Comparison of ENCODE assay signal across 1 cellular context in the genomic region with DNA sequence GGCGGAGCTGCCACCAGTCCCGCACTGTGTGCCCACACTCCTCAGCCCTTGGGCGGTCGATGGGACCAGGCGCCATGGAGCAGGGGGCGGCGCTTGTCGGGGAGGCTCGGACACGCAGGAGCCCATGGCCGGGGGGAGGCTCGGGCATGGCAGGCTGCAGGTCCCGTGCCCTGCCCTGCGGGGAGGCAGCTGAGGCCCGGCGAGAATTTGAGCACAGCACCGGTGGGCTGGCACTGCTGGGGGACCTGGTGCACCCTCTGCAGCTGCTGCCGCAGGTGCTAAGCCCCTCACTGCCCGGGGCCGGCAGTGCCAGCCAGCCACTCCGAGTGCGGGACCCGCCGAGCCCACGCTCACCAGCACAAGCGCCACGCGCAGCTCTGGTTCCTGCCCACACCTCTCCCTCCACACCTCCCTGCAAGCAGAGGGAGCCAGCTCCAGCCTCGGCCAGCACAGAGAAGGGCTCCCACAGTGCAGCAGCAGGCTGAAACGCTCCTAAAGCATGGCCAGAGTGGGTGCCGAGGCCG.
TF ChIP-seq lines count a peak whose summit lies in the region.

No MANE protein-coding gene starts in this region.

TF ChIP-seq in WTC11, 78 proteins besides CTCF, POLR2A, EP300 and RAD21 (continued from another document):
- TF ChIP-seq ZNF232 (CRISPR knock-in tag; IDR thresholded peaks at IDR 0.05): no peak
- TF ChIP-seq, protein P1, sequence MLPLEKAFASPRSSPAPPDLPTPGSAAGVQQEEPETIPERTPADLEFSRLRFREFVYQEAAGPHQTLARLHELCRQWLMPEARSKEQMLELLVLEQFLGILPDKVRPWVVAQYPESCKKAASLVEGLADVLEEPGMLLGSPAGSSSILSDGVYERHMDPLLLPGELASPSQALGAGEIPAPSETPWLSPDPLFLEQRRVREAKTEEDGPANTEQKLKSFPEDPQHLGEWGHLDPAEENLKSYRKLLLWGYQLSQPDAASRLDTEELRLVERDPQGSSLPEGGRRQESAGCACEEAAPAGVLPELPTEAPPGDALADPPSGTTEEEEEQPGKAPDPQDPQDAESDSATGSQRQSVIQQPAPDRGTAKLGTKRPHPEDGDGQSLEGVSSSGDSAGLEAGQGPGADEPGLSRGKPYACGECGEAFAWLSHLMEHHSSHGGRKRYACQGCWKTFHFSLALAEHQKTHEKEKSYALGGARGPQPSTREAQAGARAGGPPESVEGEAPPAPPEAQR (CRISPR knock-in tag; IDR thresholded peaks at IDR 0.05): no peak
- TF ChIP-seq, protein P2, sequence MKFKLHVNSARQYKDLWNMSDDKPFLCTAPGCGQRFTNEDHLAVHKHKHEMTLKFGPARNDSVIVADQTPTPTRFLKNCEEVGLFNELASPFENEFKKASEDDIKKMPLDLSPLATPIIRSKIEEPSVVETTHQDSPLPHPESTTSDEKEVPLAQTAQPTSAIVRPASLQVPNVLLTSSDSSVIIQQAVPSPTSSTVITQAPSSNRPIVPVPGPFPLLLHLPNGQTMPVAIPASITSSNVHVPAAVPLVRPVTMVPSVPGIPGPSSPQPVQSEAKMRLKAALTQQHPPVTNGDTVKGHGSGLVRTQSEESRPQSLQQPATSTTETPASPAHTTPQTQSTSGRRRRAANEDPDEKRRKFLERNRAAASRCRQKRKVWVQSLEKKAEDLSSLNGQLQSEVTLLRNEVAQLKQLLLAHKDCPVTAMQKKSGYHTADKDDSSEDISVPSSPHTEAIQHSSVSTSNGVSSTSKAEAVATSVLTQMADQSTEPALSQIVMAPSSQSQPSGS (CRISPR knock-in tag; IDR thresholded peaks at IDR 0.05; ENCODE audit: borderline replicate concordance, low read depth): no peak
- no peak for TF ChIP-seq ESRRA (CRISPR knock-in tag; IDR thresholded peaks at IDR 0.05; ENCODE audit: borderline replicate concordance)
- TF ChIP-seq, protein P3, sequence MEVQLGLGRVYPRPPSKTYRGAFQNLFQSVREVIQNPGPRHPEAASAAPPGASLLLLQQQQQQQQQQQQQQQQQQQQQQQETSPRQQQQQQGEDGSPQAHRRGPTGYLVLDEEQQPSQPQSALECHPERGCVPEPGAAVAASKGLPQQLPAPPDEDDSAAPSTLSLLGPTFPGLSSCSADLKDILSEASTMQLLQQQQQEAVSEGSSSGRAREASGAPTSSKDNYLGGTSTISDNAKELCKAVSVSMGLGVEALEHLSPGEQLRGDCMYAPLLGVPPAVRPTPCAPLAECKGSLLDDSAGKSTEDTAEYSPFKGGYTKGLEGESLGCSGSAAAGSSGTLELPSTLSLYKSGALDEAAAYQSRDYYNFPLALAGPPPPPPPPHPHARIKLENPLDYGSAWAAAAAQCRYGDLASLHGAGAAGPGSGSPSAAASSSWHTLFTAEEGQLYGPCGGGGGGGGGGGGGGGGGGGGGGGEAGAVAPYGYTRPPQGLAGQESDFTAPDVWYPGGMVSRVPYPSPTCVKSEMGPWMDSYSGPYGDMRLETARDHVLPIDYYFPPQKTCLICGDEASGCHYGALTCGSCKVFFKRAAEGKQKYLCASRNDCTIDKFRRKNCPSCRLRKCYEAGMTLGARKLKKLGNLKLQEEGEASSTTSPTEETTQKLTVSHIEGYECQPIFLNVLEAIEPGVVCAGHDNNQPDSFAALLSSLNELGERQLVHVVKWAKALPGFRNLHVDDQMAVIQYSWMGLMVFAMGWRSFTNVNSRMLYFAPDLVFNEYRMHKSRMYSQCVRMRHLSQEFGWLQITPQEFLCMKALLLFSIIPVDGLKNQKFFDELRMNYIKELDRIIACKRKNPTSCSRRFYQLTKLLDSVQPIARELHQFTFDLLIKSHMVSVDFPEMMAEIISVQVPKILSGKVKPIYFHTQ (CRISPR knock-in tag; IDR thresholded peaks at IDR 0.05): no peak
- no peak for TF ChIP-seq CREM (CRISPR knock-in tag; IDR thresholded peaks at IDR 0.05)
- TF ChIP-seq, protein P4, sequence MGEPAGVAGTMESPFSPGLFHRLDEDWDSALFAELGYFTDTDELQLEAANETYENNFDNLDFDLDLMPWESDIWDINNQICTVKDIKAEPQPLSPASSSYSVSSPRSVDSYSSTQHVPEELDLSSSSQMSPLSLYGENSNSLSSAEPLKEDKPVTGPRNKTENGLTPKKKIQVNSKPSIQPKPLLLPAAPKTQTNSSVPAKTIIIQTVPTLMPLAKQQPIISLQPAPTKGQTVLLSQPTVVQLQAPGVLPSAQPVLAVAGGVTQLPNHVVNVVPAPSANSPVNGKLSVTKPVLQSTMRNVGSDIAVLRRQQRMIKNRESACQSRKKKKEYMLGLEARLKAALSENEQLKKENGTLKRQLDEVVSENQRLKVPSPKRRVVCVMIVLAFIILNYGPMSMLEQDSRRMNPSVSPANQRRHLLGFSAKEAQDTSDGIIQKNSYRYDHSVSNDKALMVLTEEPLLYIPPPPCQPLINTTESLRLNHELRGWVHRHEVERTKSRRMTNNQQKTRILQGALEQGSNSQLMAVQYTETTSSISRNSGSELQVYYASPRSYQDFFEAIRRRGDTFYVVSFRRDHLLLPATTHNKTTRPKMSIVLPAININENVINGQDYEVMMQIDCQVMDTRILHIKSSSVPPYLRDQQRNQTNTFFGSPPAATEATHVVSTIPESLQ (CRISPR knock-in tag; IDR thresholded peaks at IDR 0.05): no peak
- TF ChIP-seq PRRX2 (CRISPR knock-in tag; IDR thresholded peaks at IDR 0.05): no peak
- no peak for TF ChIP-seq ELF4 (CRISPR knock-in tag; IDR thresholded peaks at IDR 0.05; ENCODE audit: low read depth)
- TF ChIP-seq ZNF396 (CRISPR knock-in tag; IDR thresholded peaks at IDR 0.05; ENCODE audit: borderline replicate concordance): no peak
- TF ChIP-seq KAT7 (CRISPR knock-in tag; IDR thresholded peaks at IDR 0.05; ENCODE audit: borderline replicate concordance): no peak
- no peak for TF ChIP-seq NR3C1 (CRISPR knock-in tag; conservative IDR thresholded peaks at IDR 0.05; ENCODE audit: low read depth)
- TF ChIP-seq, protein P5, sequence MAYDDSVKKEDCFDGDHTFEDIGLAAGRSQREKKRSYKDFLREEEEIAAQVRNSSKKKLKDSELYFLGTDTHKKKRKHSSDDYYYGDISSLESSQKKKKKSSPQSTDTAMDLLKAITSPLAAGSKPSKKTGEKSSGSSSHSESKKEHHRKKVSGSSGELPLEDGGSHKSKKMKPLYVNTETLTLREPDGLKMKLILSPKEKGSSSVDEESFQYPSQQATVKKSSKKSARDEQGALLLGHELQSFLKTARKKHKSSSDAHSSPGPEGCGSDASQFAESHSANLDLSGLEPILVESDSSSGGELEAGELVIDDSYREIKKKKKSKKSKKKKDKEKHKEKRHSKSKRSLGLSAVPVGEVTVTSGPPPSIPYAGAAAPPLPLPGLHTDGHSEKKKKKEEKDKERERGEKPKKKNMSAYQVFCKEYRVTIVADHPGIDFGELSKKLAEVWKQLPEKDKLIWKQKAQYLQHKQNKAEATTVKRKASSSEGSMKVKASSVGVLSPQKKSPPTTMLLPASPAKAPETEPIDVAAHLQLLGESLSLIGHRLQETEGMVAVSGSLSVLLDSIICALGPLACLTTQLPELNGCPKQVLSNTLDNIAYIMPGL (CRISPR knock-in tag; IDR thresholded peaks at IDR 0.05): no peak
- TF ChIP-seq, protein P6, sequence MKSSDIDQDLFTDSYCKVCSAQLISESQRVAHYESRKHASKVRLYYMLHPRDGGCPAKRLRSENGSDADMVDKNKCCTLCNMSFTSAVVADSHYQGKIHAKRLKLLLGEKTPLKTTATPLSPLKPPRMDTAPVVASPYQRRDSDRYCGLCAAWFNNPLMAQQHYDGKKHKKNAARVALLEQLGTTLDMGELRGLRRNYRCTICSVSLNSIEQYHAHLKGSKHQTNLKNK (CRISPR knock-in tag; IDR thresholded peaks at IDR 0.05): no peak
- TF ChIP-seq ETV6 (CRISPR knock-in tag; IDR thresholded peaks at IDR 0.05): no peak
